8 cellular contexts compared by ENCODE assay signal in the genomic region with DNA sequence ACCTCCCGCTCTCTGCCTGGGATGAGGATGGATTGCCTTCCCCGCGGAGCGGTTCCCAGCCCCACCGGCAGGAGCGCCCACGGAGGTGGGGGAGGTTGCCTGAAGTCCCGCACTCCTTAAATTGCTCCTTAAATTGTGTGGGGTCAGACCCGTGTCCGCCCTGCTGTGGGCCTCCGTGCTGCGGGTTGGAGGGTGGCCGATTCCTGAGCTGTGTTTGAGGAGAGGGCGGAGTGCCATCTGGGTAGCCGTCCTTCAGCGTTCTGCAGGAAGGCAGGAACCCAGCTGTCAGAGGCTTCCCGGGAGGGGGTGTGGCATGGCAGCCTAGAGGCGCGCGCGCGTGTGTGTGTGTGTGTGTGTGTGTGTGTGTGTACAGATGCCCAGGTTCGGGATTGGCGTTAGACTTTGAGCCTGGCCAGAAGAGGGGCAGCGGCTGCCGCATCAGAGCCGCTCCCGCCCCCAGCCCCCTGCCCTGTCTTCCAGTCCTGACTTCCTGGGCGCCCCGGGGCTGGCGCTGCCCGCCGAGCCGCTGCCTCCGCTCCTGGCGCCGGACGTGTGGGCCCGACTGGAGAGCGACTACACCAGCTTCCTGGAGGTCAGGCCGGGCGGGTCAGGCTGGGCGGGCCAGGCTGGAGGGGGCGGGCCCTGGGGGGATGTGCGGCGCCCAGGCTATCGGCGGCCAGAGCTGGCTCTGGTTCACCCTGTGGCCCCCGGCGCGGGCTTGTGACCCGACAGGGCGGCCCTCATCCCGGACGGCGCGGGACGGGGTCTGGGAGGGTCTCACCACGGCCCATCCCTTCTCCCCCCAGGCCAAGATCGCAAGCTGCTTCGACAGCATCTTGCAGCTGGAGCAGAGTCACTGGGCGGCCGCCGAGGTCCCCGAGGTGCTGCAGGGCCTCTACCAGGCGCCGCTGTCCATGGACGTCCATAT. TPM values are rescaled to one million over a fixed set of nuclear protein-coding genes. Genes with fewer than 3 reads are reported as not detected.
DNase-seq lines count a peak whose midpoint lies in the region; ATAC-seq and TF ChIP-seq lines count a peak whose summit lies in the region.

No MANE protein-coding gene starts in this region.

- no peaks in the 10 kb centered on the region for H3K79me2 ChIP-seq in PC-3 (ENCODE audit: low read length)

- TF ChIP-seq CTCF in 22Rv1 (IDR thresholded peaks at IDR 0.05): peak; percentile 55
- TF ChIP-seq CTCF in PC-3 (conservative IDR thresholded peaks at IDR 0.05; ENCODE audit: low read depth, low read length): peak; percentile 39; the same call in 1 of the 2 replicates

- H4K20me1 ChIP-seq in PC-3 (ENCODE audit: low read length): no peaks in the 10 kb centered on the region

- no peaks in the 10 kb centered on the region for H3F3A ChIP-seq in PC-3 (ENCODE audit: low read length, unreplicated experiment)

- no peaks in the 10 kb centered on the region for H3K9me3 ChIP-seq in PC-3 (ENCODE audit: low read length)

- CTCF ChIA-PET in PC-3 (lab: Charles Lee): no interaction called here

- intact Hi-C loops in PC-3 (cut with micrococcal nuclease): loop anchor here (2.0 kb wide), 1 partner anchor 81 kb away; no protein-coding TSS in a partner anchor

- H3K4me2 ChIP-seq in PC-3 (ENCODE audit: low read length): peak overlapping the region; percentile 83

- H3K27me3 ChIP-seq in PC-3 (ENCODE audit: low read length): peaks cover 7% of the 10 kb centered on the region; the same call in 1 of the 2 replicates

- peak overlapping the region; percentile 63 for H3K4me3 ChIP-seq in PC-3 (ENCODE audit: low read length)

- ATAC-seq in PC-3 (peak; percentile 68), GM18505 (IDR thresholded peaks at IDR 0.05; ENCODE audit: unreplicated experiment) (no peak), GM19328 (IDR thresholded peaks at IDR 0.05; ENCODE audit: unreplicated experiment) (no peak), GM21717 (IDR thresholded peaks at IDR 0.05; ENCODE audit: unreplicated experiment) (no peak)

- no peaks in the 10 kb centered on the region for H3K36me3 ChIP-seq in PC-3 (ENCODE audit: low read depth, low read length)

- H3K4me1 ChIP-seq in PC-3 (ENCODE audit: insufficient read depth, low read length): peaks cover 15% of the 10 kb centered on the region; the same call in 1 of the 2 replicates

- no peaks in the 10 kb centered on the region for H3K9me2 ChIP-seq in PC-3 (replicated peaks; ENCODE audit: low read length)

- TF ChIP-seq POLR2A in erythroblast (IDR thresholded peaks at IDR 0.05; ENCODE audit: low read length) (no peak), GM18505 (IDR thresholded peaks at IDR 0.05; ENCODE audit: borderline replicate concordance, extremely low read depth, insufficient read depth, insufficient read length) (no peak)

- BruUV-seq in PC-3 (replicated peaks; lab: Mats Ljungman, UMichigan): no TSS peak

- DNase-seq in H4 (ENCODE audit: low spot score): peak; percentile 57
- DNase-seq in PC-3: peak; percentile 69
- peak; percentile 24 to 25 for DNase-seq in erythroblast (lab: John Stamatoyannopoulos, UW)
- peak; percentile 35 for DNase-seq in renal cortical epithelial cell (ENCODE audit: low read depth)

- peak overlapping the region; percentile 84 for H2AFZ ChIP-seq in PC-3 (ENCODE audit: low read length)

- H3K27ac ChIP-seq in 22Rv1: no peak overlapping the region
- no peak overlapping the region for H3K27ac ChIP-seq in PC-3 (ENCODE audit: low read length)

- H3K9ac ChIP-seq in PC-3 (ENCODE audit: low read length): no peak overlapping the region

- POLR2A ChIA-PET in PC-3 (lab: Charles Lee; ENCODE audit: unreplicated experiment): no interaction called here

RNA-seq across cellular contexts. Expression of gene EXOC3L4, which starts 9.2 kb away (rescaled TPM):
- not detected in 2 replicates for total RNA-seq in H4 (2014; rRNA removed; shearing (Covaris generic))
- total RNA-seq in PC-3 (2014; rRNA removed) (1.4 and 2.0 TPM in 2 replicates), renal cortical epithelial cell (0.94 and 2.1 TPM in 2 replicates)

RNA-seq across cellular contexts. Expression of gene TNFAIP2, which starts 19.5 kb away (rescaled TPM):
- total RNA-seq in H4 (2014; rRNA removed; shearing (Covaris generic)): 0.41 and 5.3 TPM in 2 replicates
- total RNA-seq in PC-3 (2014; rRNA removed) (80.7 and 87.3 TPM in 2 replicates), renal cortical epithelial cell (530 and 1,373 TPM in 2 replicates)

RNA-seq across cellular contexts. Expression of gene LBHD2, which starts 19.7 kb away (rescaled TPM):
- total RNA-seq in H4 (2014; rRNA removed; shearing (Covaris generic)): not detected in 2 replicates
- total RNA-seq in PC-3 (2014; rRNA removed) (not detected in 2 replicates), renal cortical epithelial cell (not detected in 2 replicates)

RNA-seq across cellular contexts. Expression of gene CDC42BPB, which starts 46.4 kb away (rescaled TPM):
- total RNA-seq in H4 (2014; rRNA removed; shearing (Covaris generic)): 15.0 and 18.2 TPM in 2 replicates
- total RNA-seq in PC-3 (2014; rRNA removed): 73.0 and 89.2 TPM in 2 replicates
- total RNA-seq in renal cortical epithelial cell: 73.3 and 235 TPM in 2 replicates

Comparison
In these comparisons a context has a peak if more than half of its experiments do, and no peak if none do; other contexts are left out.
1. RNA of gene TNFAIP2, which starts 19.5 kb away (total RNA-seq): 530 to 1,373 TPM in renal cortical epithelial cell and 80.7 to 87.3 TPM in PC-3; 0.41 to 5.3 TPM in H4; every median in the first group is over 10 times any median in the second.
2. Peak in every context shown above with its lines, with median percentiles within 50 percentile points of each other: DNase-seq.